Comparison of ENCODE assay signal across 28 cellular contexts in the genomic region with DNA sequence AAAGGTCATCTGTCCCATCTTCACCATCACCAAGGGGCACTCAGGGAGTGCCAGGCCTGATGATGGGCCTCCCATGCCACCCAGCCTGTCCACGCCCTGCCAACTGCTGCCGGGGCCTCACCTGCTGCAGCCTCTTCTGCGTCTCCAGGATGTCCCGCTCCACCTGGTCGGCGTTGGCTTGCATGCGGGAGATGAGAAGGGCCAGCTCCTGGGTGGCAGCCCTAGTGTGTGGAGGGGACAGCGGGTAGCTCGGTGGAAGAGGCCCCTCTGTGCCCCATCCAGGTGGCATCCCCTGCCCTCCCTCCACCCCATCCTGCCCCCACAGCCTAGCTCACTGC. TPM values are rescaled to one million over a fixed set of nuclear protein-coding genes. Genes with fewer than 3 reads are reported as not detected.
"Had no signal": no experiment of that assay in that cellular context is flagged by ENCODE, and none has a peak within 500 bp of the region (broad histone marks: within the 10 kb centered on the region; RNA-seq: fewer than 3 reads in every experiment).

No MANE protein-coding gene starts in this region.

- H3K4me1 ChIP-seq: colonic mucosa, esophagus muscularis mucosa, heart right ventricle, lower lobe of right lung had no signal

- H3K27ac ChIP-seq: colonic mucosa, epithelial cell of prostate, esophagus muscularis mucosa, heart right ventricle, lower lobe of right lung, neutrophil, parathyroid adenoma, stomach, thyroid gland had no signal

- H3K9ac ChIP-seq: parathyroid adenoma had no signal

- H2AFZ ChIP-seq: parathyroid adenoma had no signal

- H3K36me3 ChIP-seq: colonic mucosa, esophagus muscularis mucosa, heart right ventricle, neutrophil had no signal

- H3K4me2 ChIP-seq: smooth muscle cell had no signal

- DNase-seq: colonic mucosa; effector CD8-positive, alpha-beta T cell; endodermal cell; foreskin melanocyte; glutamatergic neuron; heart right ventricle; hippocampal formation; immature natural killer cell; islet precursor cell; kidney glomerular epithelial cell; left ventricle myocardium superior; lower lobe of right lung; natural killer cell; stimulated activated CD4-positive, alpha-beta T cell treated with anti-CD3 and anti-CD28 coated beads, Interleukin-12 subunit alpha, Interleukin-12 subunit beta, amount 100 ng/mL, for 4 hours; stimulated activated CD4-positive, alpha-beta T cell treated with anti-CD3 and anti-CD28 coated beads, Interleukin-1b, Interleukin-23, amount 100 ng/mL, for 48 hours; stimulated activated CD4-positive, alpha-beta T cell treated with anti-CD3 and anti-CD28 coated beads, Interleukin-4, amount 100 ng/mL, for 1 hour; stimulated activated CD8-positive, alpha-beta memory T cell treated with anti-CD3 and anti-CD28 coated beads, Interleukin-4, amount 100 ng/mL, for 48 hours; stimulated activated naive CD4-positive, alpha-beta T cell; stomach; thyroid gland had no signal

- H3K27me3 ChIP-seq: colonic mucosa, thyroid gland had no signal

- H3K9me3 ChIP-seq: colonic mucosa, esophagus muscularis mucosa, heart right ventricle, lower lobe of right lung, neutrophil, stomach, thyroid gland had no signal

- H3K79me2 ChIP-seq: parathyroid adenoma had no signal

- H3K4me3 ChIP-seq: colonic mucosa, esophagus muscularis mucosa, heart right ventricle, lower lobe of right lung, smooth muscle cell, stomach, thyroid gland had no signal

- ATAC-seq: heart right ventricle, left ventricle myocardium superior, lower lobe of right lung, natural killer cell, sciatic nerve had no signal

RNA-seq across cellular contexts. Expression of a gene that starts 3.2 kb away (rescaled TPM):
- total RNA-seq: cerebellum had no signal
- polyA plus RNA-seq: immature natural killer cell, neural cell had no signal
